6 cellular contexts compared by ENCODE assay signal in genomic region chr1:1518621-1519007, GRCh38. TPM values are rescaled to one million over a fixed set of nuclear protein-coding genes. Genes with fewer than 3 reads are reported as not detected.
A peak's percentile ranks its signal among the peaks of the same experiment; 100 is the strongest.
DNase-seq lines count a peak whose midpoint lies in the region; ATAC-seq and TF ChIP-seq lines count a peak whose summit lies in the region.
"Not testable (repeated sequence)": the region's sequence is repeated elsewhere in the genome, so short reads cannot be mapped to it uniquely, and the experiment has no call there.

No MANE protein-coding gene starts in this region.

- not testable (repeated sequence) for H3K9me3 ChIP-seq in neural progenitor cell (ENCODE audit: low read depth)

- H2AFZ ChIP-seq in neural progenitor cell (replicated peaks) = not testable (repeated sequence)

- not testable (repeated sequence) for H3K27me3 Mint-ChIP-seq in endothelial cell (ENCODE audit: unreplicated experiment); neural progenitor cell (ENCODE audit: insufficient read depth, low read depth); stimulated activated naive CD8-positive, alpha-beta T cell treated with anti-CD3 and anti-CD28 coated beads, Interleukin-15, amount 100 ng/mL, for 72 hours

- H3K4me3 ChIP-seq in HL-60 (replicated peaks; ENCODE audit: insufficient read depth, low read length); neural progenitor cell: not testable (repeated sequence)

- H3K9me3 Mint-ChIP-seq in endothelial cell (ENCODE audit: unreplicated experiment); neural progenitor cell; stimulated activated naive CD8-positive, alpha-beta T cell treated with anti-CD3 and anti-CD28 coated beads, Interleukin-15, amount 100 ng/mL, for 72 hours: not testable (repeated sequence)

- H3K4me1 ChIP-seq in neural progenitor cell = not testable (repeated sequence)

- peak; percentile 18 for ATAC-seq in stimulated activated naive CD8-positive, alpha-beta T cell treated with anti-CD3 and anti-CD28 coated beads, Interleukin-15, amount 100 ng/mL, for 72 hours

- H3K36me3 Mint-ChIP-seq in endothelial cell (ENCODE audit: low read depth, unreplicated experiment) = peaks cover 10% of the 10 kb centered on the region
- not testable (repeated sequence) for H3K36me3 Mint-ChIP-seq in neural progenitor cell

- not testable (repeated sequence) for H3K4me3 Mint-ChIP-seq in endothelial cell (ENCODE audit: unreplicated experiment); stimulated activated naive CD8-positive, alpha-beta T cell treated with anti-CD3 and anti-CD28 coated beads, Interleukin-15, amount 100 ng/mL, for 72 hours
- peak overlapping the region; percentile 66 for H3K4me3 Mint-ChIP-seq in neural progenitor cell

- not testable (repeated sequence) for H3K79me2 ChIP-seq in neural progenitor cell (ENCODE audit: low read depth)

- peak; percentile 17 for DNase-seq in GM20000 (ENCODE audit: low spot score)
- DNase-seq in HL-60 (ENCODE audit: low read depth in 1 of 2, low spot score in 1 of 2) = peak in 1 of 2 experiments; percentile 56
- not testable (repeated sequence) for DNase-seq in endothelial cell (ENCODE audit: low spot score); neural progenitor cell (ENCODE audit: low spot score); stimulated activated naive CD8-positive, alpha-beta T cell treated with anti-CD3 and anti-CD28 coated beads, Interleukin-15, amount 100 ng/mL, for 72 hours
- peak; percentile 5 for DNase-seq in iPS-NIHi11 (ENCODE audit: low spot score)

- not testable (repeated sequence) for H3K36me3 ChIP-seq in neural progenitor cell

- H3F3A ChIP-seq in neural progenitor cell (ENCODE audit: low read depth) = not testable (repeated sequence)

- H4K20me1 ChIP-seq in neural progenitor cell (ENCODE audit: low read depth) = not testable (repeated sequence)

- not testable (repeated sequence) for TF ChIP-seq CTCF in GM20000 (IDR thresholded peaks at IDR 0.05; ENCODE audit: extremely low read depth, missing control alignments); HL-60 (IDR thresholded peaks at IDR 0.05; ENCODE audit: insufficient read depth, low read length); endothelial cell (IDR thresholded peaks at IDR 0.05; ENCODE audit: unreplicated experiment); neural progenitor cell (IDR thresholded peaks at IDR 0.05)

- H3K9ac ChIP-seq in neural progenitor cell = not testable (repeated sequence)

- peak overlapping the region; percentile 36 for H3K27ac Mint-ChIP-seq in endothelial cell (ENCODE audit: unreplicated experiment)
- H3K27ac Mint-ChIP-seq in neural progenitor cell; stimulated activated naive CD8-positive, alpha-beta T cell treated with anti-CD3 and anti-CD28 coated beads, Interleukin-15, amount 100 ng/mL, for 72 hours: not testable (repeated sequence)

- H3K27me3 ChIP-seq in HL-60 (ENCODE audit: insufficient read depth, poor library complexity, severe bottlenecking); neural progenitor cell: not testable (repeated sequence)

- not testable (repeated sequence) for H3K4me2 ChIP-seq in neural progenitor cell

- not testable (repeated sequence) for H3K4me1 Mint-ChIP-seq in endothelial cell (ENCODE audit: unreplicated experiment); neural progenitor cell; stimulated activated naive CD8-positive, alpha-beta T cell treated with anti-CD3 and anti-CD28 coated beads, Interleukin-15, amount 100 ng/mL, for 72 hours

- H3K27ac ChIP-seq in HL-60 (replicated peaks) = peak overlapping the region; percentile 56
- not testable (repeated sequence) for H3K27ac ChIP-seq in neural progenitor cell

RNA-seq across cellular contexts. Expression of gene ATAD3A, which starts 6.7 kb away (rescaled TPM):
- total RNA-seq in endothelial cell (ENCODE audit: unreplicated experiment) = 30.4 TPM
- 7.8 and 25.1 TPM in 2 replicates for total RNA-seq in neural progenitor cell (ENCODE audit: low replicate concordance)

RNA-seq across cellular contexts. Expression of gene TMEM240, which starts 21.8 kb away (rescaled TPM):
- total RNA-seq in endothelial cell (ENCODE audit: unreplicated experiment) = 6.6 TPM
- 8.0 and 13.3 TPM in 2 replicates for total RNA-seq in neural progenitor cell (ENCODE audit: low replicate concordance)

RNA-seq across cellular contexts. Expression of gene ATAD3B, which starts 47.0 kb away (rescaled TPM):
- total RNA-seq in endothelial cell (ENCODE audit: unreplicated experiment) (27.2 TPM), neural progenitor cell (ENCODE audit: low replicate concordance) (9.3 and 21.1 TPM in 2 replicates)

RNA-seq across cellular contexts. Expression of gene SSU72, which starts 56.0 kb away (rescaled TPM):
- 114 TPM for total RNA-seq in endothelial cell (ENCODE audit: unreplicated experiment)
- 82.5 and 94.1 TPM in 2 replicates for total RNA-seq in neural progenitor cell (ENCODE audit: low replicate concordance)
